In genomic region chr13:104132849-104133248, GRCh38 we compare ENCODE assay signal across 21 cellular contexts.
DNase-seq lines count a peak whose midpoint lies in the region; ATAC-seq, FAIRE-seq and TF ChIP-seq lines count a peak whose summit lies in the region.
"Had no signal": no experiment of that assay in that cellular context is flagged by ENCODE, and none has a peak within 500 bp of the region (broad histone marks: within the 10 kb centered on the region; RNA-seq: fewer than 3 reads in every experiment).

No MANE protein-coding gene starts in this region.

- no peaks in the 10 kb centered on the region for H3K36me3 Mint-ChIP-seq in GM23338 (ENCODE audit: low read depth)
- H3K36me3 Mint-ChIP-seq in WTC11, result no peaks in the 10 kb centered on the region
- no peaks in the 10 kb centered on the region for H3K36me3 Mint-ChIP-seq in neural progenitor cell
- H3K36me3 Mint-ChIP-seq in activated CD8-positive, alpha-beta T cell treated with anti-CD3 and anti-CD28 coated beads for 36 hours (ENCODE audit: low read depth), result no peaks in the 10 kb centered on the region
- H3K36me3 Mint-ChIP-seq: CD4-positive, CD25-positive, alpha-beta regulatory T cell; CD8-positive, alpha-beta T cell had no signal

- FAIRE-seq in GM12891 (lab: Jason Lieb, UNC), result no peak
- FAIRE-seq: A204.1, G401.6, GM19239 had no signal

- TF ChIP-seq CTCF in GM23338 (conservative IDR thresholded peaks at IDR 0.05; ENCODE audit: low read depth in 2 of 2), result no peak
- no peak for TF ChIP-seq CTCF in WTC11 (IDR thresholded peaks at IDR 0.05)
- no peak for TF ChIP-seq CTCF in neural progenitor cell (IDR thresholded peaks at IDR 0.05)
- no peak for TF ChIP-seq CTCF in activated CD8-positive, alpha-beta T cell treated with anti-CD3 and anti-CD28 coated beads for 36 hours (IDR thresholded peaks at IDR 0.05)

- H3K27me3 Mint-ChIP-seq in GM23338 (ENCODE audit: insufficient read depth, low read depth, poor library complexity), result peaks cover 3% of the 10 kb centered on the region
- no peaks in the 10 kb centered on the region for H3K27me3 Mint-ChIP-seq in WTC11 (ENCODE audit: low read depth)
- H3K27me3 Mint-ChIP-seq in neural progenitor cell (ENCODE audit: insufficient read depth, low read depth), result no peaks in the 10 kb centered on the region
- H3K27me3 Mint-ChIP-seq in activated CD8-positive, alpha-beta T cell treated with anti-CD3 and anti-CD28 coated beads for 36 hours, result no peaks in the 10 kb centered on the region
- H3K27me3 Mint-ChIP-seq: B cell; CD4-positive, CD25-positive, alpha-beta regulatory T cell had no signal

- no peaks in the 10 kb centered on the region for H3K9me3 ChIP-seq in neural progenitor cell (ENCODE audit: low read depth)
- H3K9me3 ChIP-seq: BLaER1, Caco-2 had no signal

- ATAC-seq in GM23338 (no peak; the same call in 2 of the 3 replicates), WTC11 (peak; percentile 74), HG02759 (IDR thresholded peaks at IDR 0.05; ENCODE audit: unreplicated experiment) (no peak)
- no peak for ATAC-seq in activated CD8-positive, alpha-beta T cell treated with anti-CD3 and anti-CD28 coated beads for 36 hours
- ATAC-seq: CD8-positive, alpha-beta T cell had no signal

- CTCF ChIA-PET in WTC11 (lab: Charles Lee), result no interaction called here
- CTCF ChIA-PET in activated CD8-positive, alpha-beta T cell treated with anti-CD3 and anti-CD28 coated beads for 36 hours (lab: Charles Lee), result no interaction called here

- intact Hi-C loops in activated CD8-positive, alpha-beta T cell treated with anti-CD3 and anti-CD28 coated beads for 36 hours (cut with micrococcal nuclease), result no loop called here

- peaks cover 4% of the 10 kb centered on the region; the same call in 1 of the 2 replicates for H3K4me1 ChIP-seq in GM23338 (ENCODE audit: insufficient read depth)
- no peaks in the 10 kb centered on the region for H3K4me1 ChIP-seq in neural progenitor cell
- H3K4me1 ChIP-seq: BLaER1, Caco-2 had no signal

- no peaks in the 10 kb centered on the region for H3K9me2 ChIP-seq in GM23338 (ENCODE audit: insufficient read depth)

- H3K4me3 Mint-ChIP-seq in GM23338, result no peak overlapping the region
- H3K4me3 Mint-ChIP-seq in WTC11, result no peak overlapping the region
- H3K4me3 Mint-ChIP-seq in neural progenitor cell, result no peak overlapping the region
- no peak overlapping the region for H3K4me3 Mint-ChIP-seq in activated CD8-positive, alpha-beta T cell treated with anti-CD3 and anti-CD28 coated beads for 36 hours
- H3K4me3 Mint-ChIP-seq: B cell; CD4-positive, CD25-positive, alpha-beta regulatory T cell; CD8-positive, alpha-beta T cell had no signal

- H3K4me2 ChIP-seq in GM23338, result no peak overlapping the region
- no peak overlapping the region for H3K4me2 ChIP-seq in neural progenitor cell
- H3K4me2 ChIP-seq: BLaER1 had no signal

- H3K9ac ChIP-seq in neural progenitor cell, result no peak overlapping the region
- H3K9ac ChIP-seq: BLaER1 had no signal

- H3F3A ChIP-seq in GM23338 (replicated peaks; ENCODE audit: low read depth), result no peaks in the 10 kb centered on the region
- H3F3A ChIP-seq in neural progenitor cell (ENCODE audit: low read depth), result no peaks in the 10 kb centered on the region

- H3K79me2 ChIP-seq in GM23338 (replicated peaks; ENCODE audit: insufficient read depth) (no peaks in the 10 kb centered on the region), neural progenitor cell (ENCODE audit: low read depth) (no peaks in the 10 kb centered on the region)

- DNase-seq in GM23338 (ENCODE audit: low spot score) (peak; percentile 7), WTC11 (ENCODE audit: low spot score) (no peak), neural progenitor cell (ENCODE audit: low spot score) (peak; percentile 3), GM12891 (ENCODE audit: insufficient read length, low spot score) (no peak)
- DNase-seq in activated CD8-positive, alpha-beta T cell treated with anti-CD3 and anti-CD28 coated beads for 36 hours, result no peak
- DNase-seq: Caco-2; CD4-positive, CD25-positive, alpha-beta regulatory T cell; CD8-positive, alpha-beta T cell; DMS153; DND-41; GOT3; H7; HCEC 1CT had no signal

- H3K27ac Mint-ChIP-seq in GM23338, result no peak overlapping the region
- H3K27ac Mint-ChIP-seq in WTC11, result no peak overlapping the region
- H3K27ac Mint-ChIP-seq in neural progenitor cell, result no peak overlapping the region
- H3K27ac Mint-ChIP-seq in activated CD8-positive, alpha-beta T cell treated with anti-CD3 and anti-CD28 coated beads for 36 hours, result no peak overlapping the region
- H3K27ac Mint-ChIP-seq: B cell; CD8-positive, alpha-beta T cell had no signal

- H3K9me3 Mint-ChIP-seq in GM23338, result no peaks in the 10 kb centered on the region
- H3K9me3 Mint-ChIP-seq in WTC11, result no peaks in the 10 kb centered on the region
- H3K9me3 Mint-ChIP-seq in neural progenitor cell, result no peaks in the 10 kb centered on the region
- H3K9me3 Mint-ChIP-seq in activated CD8-positive, alpha-beta T cell treated with anti-CD3 and anti-CD28 coated beads for 36 hours, result peaks cover 4% of the 10 kb centered on the region

- POLR2A ChIA-PET in WTC11 (lab: Charles Lee), result interaction anchor here (0.6 kb wide), 1 partner anchor 119 kb away, joined by 4 read pairs; no protein-coding TSS in a partner anchor
- POLR2A ChIA-PET in activated CD8-positive, alpha-beta T cell treated with anti-CD3 and anti-CD28 coated beads for 36 hours (lab: Charles Lee), result no interaction called here

- TF ChIP-seq POLR2A in GM12891 (IDR thresholded peaks at IDR 0.05; ENCODE audit: low read depth, low read length), result no peak

- H3K4me3 ChIP-seq in GM23338 (no peak overlapping the region), neural progenitor cell (no peak overlapping the region)
- H3K4me3 ChIP-seq: BLaER1 had no signal

- peaks cover 6% of the 10 kb centered on the region; the same call in 2 of the 3 replicates for H3K4me1 Mint-ChIP-seq in GM23338
- peaks cover 7% of the 10 kb centered on the region; the same call in 1 of the 2 replicates for H3K4me1 Mint-ChIP-seq in WTC11
- no peaks in the 10 kb centered on the region for H3K4me1 Mint-ChIP-seq in neural progenitor cell
- no peaks in the 10 kb centered on the region for H3K4me1 Mint-ChIP-seq in activated CD8-positive, alpha-beta T cell treated with anti-CD3 and anti-CD28 coated beads for 36 hours (ENCODE audit: low read depth)
- H3K4me1 Mint-ChIP-seq: B cell; CD4-positive, CD25-positive, alpha-beta regulatory T cell had no signal

- H3K27ac ChIP-seq in GM23338 (ENCODE audit: low read depth), result no peak overlapping the region
- H3K27ac ChIP-seq in neural progenitor cell, result no peak overlapping the region
- H3K27ac ChIP-seq: 22Rv1, BLaER1, C4-2B had no signal

- H2AFZ ChIP-seq in GM23338, result no peak overlapping the region
- peak overlapping the region; percentile 68 for H2AFZ ChIP-seq in neural progenitor cell (replicated peaks)

- no peaks in the 10 kb centered on the region for H3K27me3 ChIP-seq in GM23338 (ENCODE audit: insufficient read depth)
- no peaks in the 10 kb centered on the region for H3K27me3 ChIP-seq in neural progenitor cell
- H3K27me3 ChIP-seq: BLaER1 had no signal

- H4K20me1 ChIP-seq in GM23338 (replicated peaks; ENCODE audit: insufficient read depth) (no peaks in the 10 kb centered on the region), neural progenitor cell (ENCODE audit: low read depth) (no peaks in the 10 kb centered on the region)
- H4K20me1 ChIP-seq: BLaER1 had no signal

- no peaks in the 10 kb centered on the region for H3K36me3 ChIP-seq in GM23338 (ENCODE audit: insufficient read depth)
- H3K36me3 ChIP-seq in neural progenitor cell, result no peaks in the 10 kb centered on the region
- H3K36me3 ChIP-seq: BLaER1 had no signal

TF ChIP-seq in GM23338, 12 proteins besides CTCF, POLR2A, EP300 and RAD21 (continues in another document):
- no peak for TF ChIP-seq ETS1 (IDR thresholded peaks at IDR 0.05)

TF ChIP-seq in WTC11, 78 proteins besides CTCF, POLR2A, EP300 and RAD21:
- TF ChIP-seq ZNF512 (CRISPR knock-in tag; IDR thresholded peaks at IDR 0.05; ENCODE audit: borderline replicate concordance) (no peak), NR3C1 (CRISPR knock-in tag; conservative IDR thresholded peaks at IDR 0.05; ENCODE audit: low read depth) (no peak), MAX (CRISPR knock-in tag; IDR thresholded peaks at IDR 0.05) (no peak)
TF ChIP-seq in WTC11: peak in this region for 0.

TF ChIP-seq in GM12891, 5 proteins besides CTCF, POLR2A, EP300 and RAD21:
- TF ChIP-seq POU2F2 (IDR thresholded peaks at IDR 0.05; ENCODE audit: low read depth, low read length) (no peak), SPI1 (IDR thresholded peaks at IDR 0.05; ENCODE audit: low read depth, low read length) (no peak), TAF1 (IDR thresholded peaks at IDR 0.05; ENCODE audit: low read depth, low read length) (no peak), POLR2AphosphoS5 (IDR thresholded peaks at IDR 0.05; ENCODE audit: low read depth, low read length) (no peak), PAX5 (IDR thresholded peaks at IDR 0.05; ENCODE audit: insufficient read depth, low read length, severe bottlenecking) (no peak)
TF ChIP-seq in GM12891: peak in this region for 0.

Comparison
In these comparisons a context has a peak if more than half of its experiments do, and no peak if none do; other contexts are left out.
1. DNase-seq: peak in GM23338 (single experiment) and neural progenitor cell (single experiment); none in WTC11 (single experiment), activated CD8-positive, alpha-beta T cell treated with anti-CD3 and anti-CD28 coated beads for 36 hours (single experiment) and GM12891 (single experiment).